8 cellular contexts compared by ENCODE assay signal in genomic region chr14:22928237-22929103, GRCh38. TPM values are rescaled to one million over a fixed set of nuclear protein-coding genes. Genes with fewer than 3 reads are reported as not detected.
DNase-seq lines count a peak whose midpoint lies in the region; ATAC-seq, FAIRE-seq and TF ChIP-seq lines count a peak whose summit lies in the region.

No MANE protein-coding gene starts in this region.

- no peaks in the 10 kb centered on the region for H3K9me3 Mint-ChIP-seq in stimulated activated memory B cell treated with anti-CD40 and anti-IgM and Interleukin-4, amounts not matched to agents 10 μg/mL and 1 μg/mL and 100 μg/mL, for 72 hours

- TF ChIP-seq CTCF in Peyer's patch (IDR thresholded peaks at IDR 0.05) (no peak), fibroblast of pulmonary artery (IDR thresholded peaks at IDR 0.05; ENCODE audit: low read length, missing control alignments) (no peak), gastrocnemius medialis (IDR thresholded peaks at IDR 0.05 in 4 of 5, conservative IDR thresholded peaks at IDR 0.05 in 1 of 5) (no peak)

- peak overlapping the region; percentile 77 to 88 (median 84) for H3K27ac ChIP-seq in Peyer's patch
- H3K27ac ChIP-seq in gastrocnemius medialis, result peak overlapping the region; percentile 89 to 96 (median 94)

- H3K9me3 ChIP-seq in Peyer's patch, result no peaks in the 10 kb centered on the region
- no peaks in the 10 kb centered on the region for H3K9me3 ChIP-seq in gastrocnemius medialis

- H3K36me3 ChIP-seq in Peyer's patch (peaks cover 0 to 33% (median 0%) of the 10 kb centered on the region in 3 donors), gastrocnemius medialis (peaks cover 3 to 32% of the 10 kb centered on the region in 2 donors)

- in situ Hi-C loops in gastrocnemius medialis (cut with MboI; ENCODE audit: low sequenced_read_pairs in 4 of 4), result no loop called here

- DNase-seq in GM12891 (ENCODE audit: insufficient read length, low spot score) (no peak), Peyer's patch (no peak), fibroblast of pulmonary artery (ENCODE audit: low read depth) (no peak), gastrocnemius medialis (no peak), NCI-H128 (lab: John Stamatoyannopoulos, UW; ENCODE audit: unreplicated experiment) (no peak), DMS79 treated with DMSO at 0.1 percent for 48 hours (lab: John Stamatoyannopoulos, UW) (no peak), 8988T (no peak)

- peaks cover 37% of the 10 kb centered on the region for H3K4me1 Mint-ChIP-seq in stimulated activated memory B cell treated with anti-CD40 and anti-IgM and Interleukin-4, amounts not matched to agents 10 μg/mL and 1 μg/mL and 100 μg/mL, for 72 hours

- H3K27ac Mint-ChIP-seq in stimulated activated memory B cell treated with anti-CD40 and anti-IgM and Interleukin-4, amounts not matched to agents 10 μg/mL and 1 μg/mL and 100 μg/mL, for 72 hours, result no peak overlapping the region

- ATAC-seq in gastrocnemius medialis, result no peak
- ATAC-seq in stimulated activated memory B cell treated with anti-CD40 and anti-IgM and Interleukin-4, amounts not matched to agents 10 μg/mL and 1 μg/mL and 100 μg/mL, for 72 hours, result no peak

- intact Hi-C loops in gastrocnemius medialis (cut with DNase I; ENCODE audit: low total_unique reads), result loop anchor here (1.0 to 10.0 kb wide), 9 partner anchors 9 to 626 kb away; partner anchors contain the start of genes C14orf93, HOMEZ, LRP10 and PABPN1

- H3K4me3 ChIP-seq in Peyer's patch (peak overlapping the region; percentile 65 to 92 (median 80)), fibroblast of pulmonary artery (replicated peaks; ENCODE audit: low read depth, low read length) (peak overlapping the region; percentile 99), gastrocnemius medialis (peak overlapping the region; percentile 78 to 95 (median 86))

- no peak for FAIRE-seq in GM12891 (lab: Jason Lieb, UNC)

- no peak overlapping the region for H3K4me3 Mint-ChIP-seq in stimulated activated memory B cell treated with anti-CD40 and anti-IgM and Interleukin-4, amounts not matched to agents 10 μg/mL and 1 μg/mL and 100 μg/mL, for 72 hours

- peaks cover 0 to 18% (median 5%) of the 10 kb centered on the region in 4 donors for H3K4me1 ChIP-seq in Peyer's patch
- peaks cover 9 to 11% of the 10 kb centered on the region in 2 donors for H3K4me1 ChIP-seq in gastrocnemius medialis

- no peaks in the 10 kb centered on the region for H3K27me3 Mint-ChIP-seq in stimulated activated memory B cell treated with anti-CD40 and anti-IgM and Interleukin-4, amounts not matched to agents 10 μg/mL and 1 μg/mL and 100 μg/mL, for 72 hours

- TF ChIP-seq POLR2A in GM12891 (IDR thresholded peaks at IDR 0.05; ENCODE audit: low read depth, low read length) (no peak), Peyer's patch (IDR thresholded peaks at IDR 0.05) (no peak), gastrocnemius medialis (IDR thresholded peaks at IDR 0.05) (no peak)

- H3K36me3 Mint-ChIP-seq in stimulated activated memory B cell treated with anti-CD40 and anti-IgM and Interleukin-4, amounts not matched to agents 10 μg/mL and 1 μg/mL and 100 μg/mL, for 72 hours, result peaks cover 32% of the 10 kb centered on the region

- no peaks in the 10 kb centered on the region for H3K27me3 ChIP-seq in Peyer's patch
- no peaks in the 10 kb centered on the region for H3K27me3 ChIP-seq in gastrocnemius medialis

TF ChIP-seq in GM12891, 5 proteins besides CTCF, POLR2A, EP300 and RAD21:
- TF ChIP-seq PAX5 (IDR thresholded peaks at IDR 0.05; ENCODE audit: insufficient read depth, low read length, severe bottlenecking), result no peak
- peak; percentile 37; the same call in 1 of the 2 replicates for TF ChIP-seq POLR2AphosphoS5 (IDR thresholded peaks at IDR 0.05; ENCODE audit: low read depth, low read length)

RNA-seq across cellular contexts. Expression of gene PRMT5, which starts 0.7 kb away (rescaled TPM):
- 67.7 TPM for polyA plus RNA-seq in GM12891 (2012; ENCODE audit: low read depth, missing spikeins)
- total RNA-seq in Peyer's patch (10 to 100 TPM; 20.5 to 41.3 (median 26.6) TPM), gastrocnemius medialis (10 to 100 TPM; 67.2 to 83.2 (median 78.6) TPM)

RNA-seq across cellular contexts. Expression of gene RBM23, which starts 9.5 kb away (rescaled TPM):
- 26.3 TPM for polyA plus RNA-seq in GM12891 (2012; ENCODE audit: low read depth, missing spikeins)
- total RNA-seq in Peyer's patch (100 to 1,000 TPM in 2 of 4 donors, 10 to 100 TPM in 2; 84.4 to 155 (median 116) TPM), gastrocnemius medialis (10 to 100 TPM; 37.7 to 83.3 (median 62.1) TPM)

RNA-seq across cellular contexts. Expression of gene HAUS4, which starts 28.4 kb away (rescaled TPM):
- polyA plus RNA-seq in GM12891 (2012; ENCODE audit: low read depth, missing spikeins), result 50.1 TPM
- total RNA-seq in Peyer's patch (100 to 1,000 TPM in 1 of 4 donors, 10 to 100 TPM in 3; 73.4 to 105 (median 83.5) TPM), gastrocnemius medialis (10 to 100 TPM; 12.9 to 34.6 (median 17.1) TPM)

RNA-seq across cellular contexts. Expression of gene REM2, which starts 45.4 kb away (rescaled TPM):
- polyA plus RNA-seq in GM12891 (2012; ENCODE audit: low read depth, missing spikeins), result 0.76 TPM
- 1 to 10 TPM in 3 of 4 donors, under 1 TPM in 1; 0.57 to 2.1 (median 1.4) TPM for total RNA-seq in Peyer's patch
- total RNA-seq in gastrocnemius medialis, result 1 to 10 TPM in 1 of 4 donors, not detected in 3; 1.1 TPM

RNA-seq across cellular contexts. Expression of gene AJUBA, which starts 53.9 kb away (rescaled TPM):
- 0.58 TPM for polyA plus RNA-seq in GM12891 (2012; ENCODE audit: low read depth, missing spikeins)
- 1 to 10 TPM in 3 of 4 donors, under 1 TPM in 1; 0.70 to 3.3 (median 2.4) TPM for total RNA-seq in Peyer's patch
- total RNA-seq in gastrocnemius medialis, result 1 to 10 TPM in 2 of 4 donors, under 1 TPM in 2; 0.46 to 5.0 (median 1.9) TPM
